ENCODE assay signal across 21 cellular contexts in the genomic region with DNA sequence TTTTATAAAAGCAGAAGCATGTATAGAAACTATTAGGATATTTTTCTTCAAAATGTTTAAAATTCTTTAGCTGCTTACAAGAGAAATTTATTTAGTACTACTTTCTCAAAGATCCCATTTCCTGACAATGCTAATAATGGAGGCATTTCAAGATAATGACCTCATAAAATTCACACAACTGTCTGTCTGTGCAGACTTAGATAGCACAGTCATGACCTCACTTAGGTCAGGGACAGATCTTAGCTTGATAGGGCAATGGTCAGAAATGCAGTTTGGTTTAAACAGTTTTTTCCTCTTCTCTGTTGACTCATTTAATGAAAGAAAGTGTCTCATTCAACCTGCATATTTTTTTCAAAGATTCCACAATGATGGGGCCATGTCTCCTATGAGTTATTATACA.
DNase-seq lines count a peak whose midpoint lies in the region; ATAC-seq and TF ChIP-seq lines count a peak whose summit lies in the region.
"Had no signal": no experiment of that assay in that cellular context is flagged by ENCODE, and none has a peak within 500 bp of the region (broad histone marks: within the 10 kb centered on the region; RNA-seq: fewer than 3 reads in every experiment).

No MANE protein-coding gene starts in this region.

- no TSS peak for BruUV-seq in mammary epithelial cell (replicated peaks; lab: Mats Ljungman, UMichigan)

- dilution Hi-C loops in mammary epithelial cell (cut with HindIII; ENCODE audit: low sequenced_read_pairs), result no loop called here

- CTCF ChIA-PET in mammary epithelial cell (lab: Charles Lee; ENCODE audit: low non-redundant PET), result no interaction called here

- H3K36me3 ChIP-seq in mammary epithelial cell (ENCODE audit: insufficient read depth, low read length), result no peaks in the 10 kb centered on the region
- H3K36me3 ChIP-seq in mesendoderm (ENCODE audit: control insufficient read depth, insufficient read depth, low read length), result no peaks in the 10 kb centered on the region
- H3K36me3 ChIP-seq: right atrium auricular region, SJCRH30, thyroid gland had no signal

- H3K79me2 ChIP-seq in mammary epithelial cell (ENCODE audit: insufficient read depth, low read length) (no peaks in the 10 kb centered on the region), mesendoderm (ENCODE audit: control insufficient read depth, insufficient read depth, low read length) (no peaks in the 10 kb centered on the region)

- in situ Hi-C loops in mammary epithelial cell (cut with MboI; ENCODE audit: low sequenced_read_pairs in 2 of 2), result no loop called here

- no peak overlapping the region for H3K18ac ChIP-seq in mesendoderm (ENCODE audit: low read length)

- H4K20me1 ChIP-seq in mammary epithelial cell (ENCODE audit: insufficient read depth, low read length), result no peaks in the 10 kb centered on the region

- intact Hi-C loops in mammary epithelial cell (cut with micrococcal nuclease), result no loop called here

- H3K23ac ChIP-seq in mesendoderm (ENCODE audit: low read length), result no peak overlapping the region

- no peak overlapping the region for H3K9ac ChIP-seq in mammary epithelial cell (ENCODE audit: insufficient read depth, low read length)
- no peak overlapping the region for H3K9ac ChIP-seq in mesendoderm (ENCODE audit: low read length)

- H3K27me3 ChIP-seq in mammary epithelial cell (ENCODE audit: insufficient read depth, low read length) (no peaks in the 10 kb centered on the region), mesendoderm (ENCODE audit: insufficient read depth, low read length, poor library complexity) (no peaks in the 10 kb centered on the region)
- H3K27me3 ChIP-seq: foreskin keratinocyte, right atrium auricular region, SJCRH30, thyroid gland had no signal

- no peak overlapping the region for H3K4ac ChIP-seq in mesendoderm (ENCODE audit: low read depth, low read length)

- no peaks in the 10 kb centered on the region for H3K79me1 ChIP-seq in mesendoderm (ENCODE audit: low read length)

- no peak overlapping the region for H4K5ac ChIP-seq in mesendoderm (ENCODE audit: low read length)

- H2BK120ac ChIP-seq in mesendoderm (ENCODE audit: low read depth, low read length), result no peak overlapping the region

- no peak for ATAC-seq in HG03097 (IDR thresholded peaks at IDR 0.05; ENCODE audit: low FRiP score, unreplicated experiment)
- ATAC-seq: effector memory CD8-positive, alpha-beta T cell; stimulated activated memory B cell treated with anti-CD40 and anti-IgM and Interleukin-4, amounts not matched to agents 10 μg/mL and 1 μg/mL and 100 μg/mL, for 72 hours had no signal

- H3K4me3 ChIP-seq in mammary epithelial cell (replicated peaks in 1 of 3; ENCODE audit: insufficient read depth in 1 of 3, low read depth in 2 of 3, low read length in 3 of 3) (no peak overlapping the region), mesendoderm (ENCODE audit: low read length) (no peak overlapping the region)
- H3K4me3 ChIP-seq: right atrium auricular region, SJCRH30, thyroid gland had no signal

- H3K27ac ChIP-seq in mammary epithelial cell (ENCODE audit: insufficient read depth, low read depth, low read length) (no peak overlapping the region), mesendoderm (ENCODE audit: low read depth, low read length) (no peak overlapping the region)
- H3K27ac ChIP-seq: foreskin keratinocyte, right atrium auricular region, SJCRH30, thyroid gland had no signal

- no peak overlapping the region for H4K8ac ChIP-seq in mesendoderm (ENCODE audit: low read depth, low read length)

- H3K4me2 ChIP-seq in mammary epithelial cell (ENCODE audit: insufficient read depth, low read depth, low read length), result no peak overlapping the region
- H3K4me2 ChIP-seq in mesendoderm (ENCODE audit: low read length), result no peak overlapping the region

- H3K4me1 ChIP-seq in mammary epithelial cell (ENCODE audit: insufficient read depth, low read length) (peaks cover 18% of the 10 kb centered on the region), mesendoderm (ENCODE audit: control insufficient read depth, low read depth, low read length) (no peaks in the 10 kb centered on the region)
- H3K4me1 ChIP-seq: Caco-2, right atrium auricular region, SJCRH30, thyroid gland had no signal

- no peaks in the 10 kb centered on the region for H3K9me3 ChIP-seq in mammary epithelial cell (replicated peaks; ENCODE audit: insufficient read depth, low read length)
- H3K9me3 ChIP-seq: Caco-2, right atrium auricular region, SJCRH30, thyroid gland had no signal

- DNase-seq in AG08395 (ENCODE audit: low spot score) (peak; percentile 21), LHCN-M2 (ENCODE audit: low read depth) (peak; percentile 34), mammary epithelial cell (no peak), kidney tubule cell (ENCODE audit: low spot score) (peak; percentile 53), NCI-H345 treated with DMSO at 0.1 percent for 48 hours (lab: John Stamatoyannopoulos, UW; ENCODE audit: unreplicated experiment) (no peak), COR-L47 (lab: John Stamatoyannopoulos, UW) (no peak), mesendoderm (no peak)
- DNase-seq: activated effector memory CD4-positive, alpha-beta T cell treated with Interleukin-2 at 50 U/mL for 16 hours; Caco-2; effector memory CD8-positive, alpha-beta T cell; H7; hypothalamus; KG1; NCI-H1092 treated with DMSO at 0.1 percent for 48 hours; NCI-H526 treated with DMSO at 0.1 percent for 48 hours; SJCRH30; thyroid gland had no signal

- H2AFZ ChIP-seq in mammary epithelial cell (ENCODE audit: low read depth, low read length), result peak overlapping the region; percentile 32

- no peak for TF ChIP-seq CTCF in mammary epithelial cell (conservative IDR thresholded peaks at IDR 0.05 in 1 of 2, IDR thresholded peaks at IDR 0.05 in 1 of 2; ENCODE audit: extremely low read depth in 1 of 2, insufficient read depth in 1 of 2, low read depth in 1 of 2, low read length in 2 of 2)

- no peak overlapping the region for H2BK15ac ChIP-seq in mesendoderm (replicated peaks; ENCODE audit: low read depth)

- H3K56ac ChIP-seq in mesendoderm (ENCODE audit: low read length), result no peak overlapping the region

- H2BK5ac ChIP-seq in mesendoderm (ENCODE audit: low read length), result no peak overlapping the region

- no peak overlapping the region for H2AK5ac ChIP-seq in mesendoderm (ENCODE audit: low read length)

Comparison
In these comparisons a context has a peak if more than half of its experiments do, and no peak if none do; other contexts are left out.
1. DNase-seq: peak in AG08395 (single experiment), LHCN-M2 (single experiment) and kidney tubule cell (single experiment); none in mammary epithelial cell (single experiment), NCI-H345 treated with DMSO at 0.1 percent for 48 hours (single experiment), COR-L47 (single experiment) and mesendoderm (single experiment).